Comparison of ENCODE assay signal across 8 cellular contexts in the genomic region with DNA sequence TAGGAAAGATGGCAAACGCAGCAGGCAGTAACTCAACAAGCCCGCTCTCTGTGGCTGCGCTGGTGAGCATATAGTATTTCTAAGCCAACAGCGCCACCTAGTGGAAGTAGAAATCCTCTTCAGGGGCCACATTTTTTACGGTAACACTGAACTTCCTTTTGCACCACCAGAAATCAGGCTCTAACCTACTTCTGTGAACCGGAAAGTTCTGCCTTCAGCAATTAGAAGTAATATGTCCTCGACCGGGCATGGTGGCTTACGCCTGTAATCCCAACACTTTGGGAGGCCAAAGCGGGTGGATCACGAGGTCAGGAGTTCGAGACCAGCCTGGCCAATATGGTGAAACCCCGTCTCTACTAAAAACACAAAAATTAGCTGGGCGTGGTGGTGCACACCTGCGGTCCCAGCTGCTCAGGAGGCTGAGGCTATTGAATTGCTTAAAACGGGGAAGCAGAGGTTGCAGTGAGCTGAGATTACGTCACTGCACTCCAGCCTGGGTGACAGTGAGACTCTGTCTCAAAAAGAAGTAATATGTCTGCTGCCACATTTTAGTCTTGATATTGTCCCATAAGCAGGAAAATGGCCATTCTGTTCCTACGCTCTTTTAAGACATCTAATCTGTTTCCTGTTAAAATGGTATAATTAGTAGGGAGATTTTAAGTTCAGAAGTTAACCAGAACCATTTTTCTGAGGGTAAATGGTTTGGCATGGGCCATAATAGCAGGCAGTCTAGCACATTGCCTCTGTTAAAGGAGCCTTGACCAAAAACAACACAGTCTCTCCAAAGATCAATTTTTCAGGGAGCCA. TPM values are rescaled to one million over a fixed set of nuclear protein-coding genes. Genes with fewer than 3 reads are reported as not detected.
DNase-seq lines count a peak whose midpoint lies in the region; ATAC-seq, FAIRE-seq and TF ChIP-seq lines count a peak whose summit lies in the region.

No MANE protein-coding gene starts in this region.

- intact Hi-C loops in lower lobe of right lung (cut with DNase I): no loop called here

- H3K4me3 ChIP-seq in lower lobe of right lung: peak overlapping the region; percentile 43

- no peaks in the 10 kb centered on the region for H3K9me3 ChIP-seq in lower lobe of right lung

- no peaks in the 10 kb centered on the region for H3K36me3 ChIP-seq in lower lobe of right lung

- peak; percentile 87 for TF ChIP-seq CTCF in lower lobe of right lung (IDR thresholded peaks at IDR 0.05)

- H3K27ac ChIP-seq in lower lobe of right lung: no peak overlapping the region

- DNase-seq in NCI-H526 treated with DMSO at 0.1 percent for 48 hours (lab: John Stamatoyannopoulos, UW): peak; percentile 82
- DNase-seq in activated CD4-positive, alpha-beta T cell treated with anti-CD3 and anti-CD28 coated beads, Interleukin-2, amount 50 U/mL, for 4 hours: peak; percentile 60 to 62
- DNase-seq in ecto neural progenitor cell (ENCODE audit: low spot score): peak; percentile 86
- DNase-seq in lower lobe of right lung: peak; percentile 77
- DNase-seq in stimulated activated CD4-positive, alpha-beta T cell treated with anti-CD3 and anti-CD28 coated beads, TNF-alpha, amount 100 ng/mL, for 4 hours (ENCODE audit: low read depth in 3 of 3): peak; percentile 29 to 67 (median 44)

- ATAC-seq in GM18511 (IDR thresholded peaks at IDR 0.05; ENCODE audit: unreplicated experiment): peak; percentile 79
- peak; percentile 55 for ATAC-seq in HG03442 (IDR thresholded peaks at IDR 0.05; ENCODE audit: unreplicated experiment)
- ATAC-seq in lower lobe of right lung: peak; percentile 95 to 97

- peak; percentile 79 for FAIRE-seq in A204.1 (lab: Jason Lieb, UNC)

- peaks cover 6% of the 10 kb centered on the region for H3K4me1 ChIP-seq in lower lobe of right lung

- peaks cover 3% of the 10 kb centered on the region for H3K27me3 ChIP-seq in lower lobe of right lung (ENCODE audit: low read depth)

RNA-seq across cellular contexts. Expression of a gene that starts 26.7 kb away (rescaled TPM):
- not detected for total RNA-seq in lower lobe of right lung

RNA-seq across cellular contexts. Expression of a gene that starts 56.6 kb away (rescaled TPM):
- total RNA-seq in lower lobe of right lung: 0.30 TPM
